ENCODE assay signal across 26 cellular contexts in the genomic region with DNA sequence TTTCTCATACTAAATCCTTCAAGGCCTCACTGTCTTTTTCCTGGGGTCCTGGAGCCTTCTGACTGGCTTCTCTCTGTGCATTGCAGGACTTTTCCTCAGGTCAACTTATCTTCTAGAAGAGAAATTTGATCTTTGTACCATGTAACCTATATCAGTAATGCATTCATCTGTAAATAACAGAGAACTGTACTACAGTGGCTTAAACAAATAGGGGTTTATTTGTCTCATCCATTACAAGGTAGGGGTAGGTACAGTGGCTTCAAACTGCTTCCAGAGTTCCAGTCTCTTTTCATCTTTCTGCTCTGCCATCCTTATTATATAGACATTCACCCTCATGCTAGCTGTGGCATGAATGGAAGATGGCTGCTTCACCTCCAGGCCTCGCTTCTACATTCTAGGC.
"Had no signal": no experiment of that assay in that cellular context is flagged by ENCODE, and none has a peak within 500 bp of the region (broad histone marks: within the 10 kb centered on the region; RNA-seq: fewer than 3 reads in every experiment).

No MANE protein-coding gene starts in this region.

- H3K27ac ChIP-seq: stomach, suprapubic skin, testis, thoracic aorta, thyroid gland, tibial nerve, transverse colon, upper lobe of left lung, upper lobe of right lung, uterus, vagina had no signal

- ATAC-seq: stimulated activated effector memory CD8-positive, alpha-beta T cell treated with anti-CD3 and anti-CD28 coated beads, Interleukin-12 subunit alpha, Interleukin-12 subunit beta, amount 100 ng/mL, for 72 hours; stimulated activated memory B cell treated with anti-CD40 and anti-IgM and Interleukin-4, amounts not matched to agents 10 μg/mL and 1 μg/mL and 100 μg/mL, for 72 hours; stimulated activated naive B cell treated with anti-CD40 and anti-IgM and Interleukin-4, amounts not matched to agents 10 μg/mL and 1 μg/mL and 100 μg/mL, for 72 hours; stimulated activated naive CD8-positive, alpha-beta T cell treated with anti-CD3 and anti-CD28 coated beads, Interleukin-15, amount 100 ng/mL, for 72 hours; stimulated activated naive CD8-positive, alpha-beta T cell treated with anti-CD3 and anti-CD28 coated beads, Interleukin-15, Interleukin-2, amounts not matched to agents 100 U/mL and 50 U/mL, for 24 hours; upper lobe of right lung had no signal

- DNase-seq: stimulated activated CD4-positive, alpha-beta T cell treated with anti-CD3 and anti-CD28 coated beads, Interleukin-2, amount 100 ng/mL, for 48 hours; stimulated activated CD4-positive, alpha-beta T cell treated with anti-CD3 and anti-CD28 coated beads, Interleukin-4, amount 100 ng/mL, for 1 hour; stimulated activated CD4-positive, alpha-beta T cell treated with anti-CD3 and anti-CD28 coated beads, Interleukin-4, amount 100 ng/mL, for 24 hours; stimulated activated CD4-positive, alpha-beta T cell treated with anti-CD3 and anti-CD28 coated beads, Interleukin-4, amount 100 ng/mL, for 4 hours; stimulated activated CD8-positive, alpha-beta memory T cell treated with anti-CD3 and anti-CD28 coated beads, Interleukin-4, amount 100 ng/mL, for 48 hours; stimulated activated naive B cell treated with anti-CD40 and anti-IgM and Interleukin-4, amounts not matched to agents 10 μg/mL and 1 μg/mL and 100 μg/mL, for 72 hours; stimulated activated naive CD4-positive, alpha-beta T cell; stimulated activated naive CD4-positive, alpha-beta T cell treated with Interleukin-2 at 50 U/mL for 16 hours; stimulated activated naive CD8-positive, alpha-beta T cell treated with anti-CD3 and anti-CD28 coated beads, Interleukin-15, amount 100 ng/mL, for 72 hours; stimulated activated naive CD8-positive, alpha-beta T cell treated with anti-CD3 and anti-CD28 coated beads, Interleukin-15, Interleukin-2, amounts not matched to agents 100 U/mL and 50 U/mL, for 24 hours; stomach; substantia nigra; testis; thyroid gland; transverse colon; trophoblast cell; upper lobe of left lung; upper lobe of right lung; uterus had no signal

- H3K4me3 ChIP-seq: stomach, suprapubic skin, testis, thoracic aorta, thyroid gland, tibial nerve, transverse colon, upper lobe of left lung, upper lobe of right lung, uterus, vagina had no signal

- H3K36me3 ChIP-seq: uterus had no signal

- H3K4me1 ChIP-seq: stomach, suprapubic skin, testis, thyroid gland, tibial nerve, transverse colon, upper lobe of left lung, upper lobe of right lung, uterus, vagina had no signal

- FAIRE-seq: urothelium cell line had no signal

- H3K27me3 ChIP-seq: stomach, suprapubic skin, testis, thyroid gland, tibial nerve, transverse colon, upper lobe of left lung, upper lobe of right lung, uterus, vagina had no signal

- H3K9me3 ChIP-seq: testis, thyroid gland had no signal
